In genomic region chr4:85734446-85734845, GRCh38 we compare ENCODE assay signal across 1 cellular context.
TF ChIP-seq lines count a peak whose summit lies in the region.

No MANE protein-coding gene starts in this region.

TF ChIP-seq in K562, 482 proteins besides CTCF, POLR2A, EP300 and RAD21 (continued from another document and continues in another):
- TF ChIP-seq BRF2 (IDR thresholded peaks at IDR 0.05; ENCODE audit: borderline replicate concordance, insufficient read depth, insufficient read length) (no peak), ATF2 (CRISPR knock-in tag; IDR thresholded peaks at IDR 0.05) (no peak), SIRT6 (IDR thresholded peaks at IDR 0.05; ENCODE audit: low read depth, low read length) (no peak), SREBF2 (CRISPR knock-in tag; IDR thresholded peaks at IDR 0.05) (no peak), MTF1 (CRISPR knock-in tag; IDR thresholded peaks at IDR 0.05; ENCODE audit: borderline replicate concordance) (no peak), SAP30 (IDR thresholded peaks at IDR 0.05; ENCODE audit: borderline replicate concordance, insufficient read depth, low read depth, low read length, poor library complexity, severe bottlenecking) (no peak), U2AF1 (optimal IDR thresholded peaks at IDR 0.05; ENCODE audit: low read depth, low read length) (no peak), ZNF324 (CRISPR knock-in tag; IDR thresholded peaks at IDR 0.05) (no peak), FOXM1 (IDR thresholded peaks at IDR 0.05; ENCODE audit: low read depth) (no peak), FOXM1 (CRISPR knock-in tag; IDR thresholded peaks at IDR 0.05; ENCODE audit: low read depth) (no peak), AFF1 (IDR thresholded peaks at IDR 0.05; ENCODE audit: low read depth in 1 of 2, partially characterized antibody in 2 of 2) (no peak), CTBP1 (IDR thresholded peaks at IDR 0.05; ENCODE audit: borderline replicate concordance) (no peak), ZSCAN32 (CRISPR knock-in tag; IDR thresholded peaks at IDR 0.05) (no peak), ZNF655 (CRISPR knock-in tag; IDR thresholded peaks at IDR 0.05) (no peak), E2F8 (IDR thresholded peaks at IDR 0.05; ENCODE audit: low read depth, partially characterized antibody) (no peak), RBBP5 (IDR thresholded peaks at IDR 0.05; ENCODE audit: borderline replicate concordance, insufficient read depth, low read length, poor library complexity, severe bottlenecking) (no peak), ZNF253 (CRISPR knock-in tag; conservative IDR thresholded peaks at IDR 0.05) (no peak), DEAF1 (CRISPR knock-in tag; IDR thresholded peaks at IDR 0.05) (no peak), JUN (IDR thresholded peaks at IDR 0.05; ENCODE audit: borderline replicate concordance, low read depth, low read length) (peak; percentile 89), JUN (CRISPR knock-in tag; IDR thresholded peaks at IDR 0.05; ENCODE audit: borderline replicate concordance) (no peak), GATA2 (CRISPR knock-in tag; IDR thresholded peaks at IDR 0.05) (no peak), BMI1 (IDR thresholded peaks at IDR 0.05; ENCODE audit: low read length) (no peak), CBX3 (IDR thresholded peaks at IDR 0.05; ENCODE audit: borderline replicate concordance in 1 of 2, low read length in 2 of 2) (no peak), OTX1 (CRISPR knock-in tag; IDR thresholded peaks at IDR 0.05) (no peak), TCF15 (CRISPR knock-in tag; IDR thresholded peaks at IDR 0.05) (no peak), ATF3 (IDR thresholded peaks at IDR 0.05) (peak; percentile 71), ATF3 (CRISPR knock-in tag; conservative IDR thresholded peaks at IDR 0.05) (no peak), CREB1 (IDR thresholded peaks at IDR 0.05) (no peak), CREB1 (CRISPR knock-in tag; IDR thresholded peaks at IDR 0.05) (no peak), MAX (CRISPR knock-in tag; IDR thresholded peaks at IDR 0.05) (no peak), RHOXF2B (CRISPR knock-in tag; conservative IDR thresholded peaks at IDR 0.05) (no peak), GABPB1 (CRISPR knock-in tag; IDR thresholded peaks at IDR 0.05) (no peak), SRSF7 (optimal IDR thresholded peaks at IDR 0.05; ENCODE audit: low read depth, low read length) (no peak), CUX1 (CRISPR knock-in tag; IDR thresholded peaks at IDR 0.05) (no peak), NCOA2 (IDR thresholded peaks at IDR 0.05; ENCODE audit: partially characterized antibody in 2 of 2) (no peak), HDAC2 (IDR thresholded peaks at IDR 0.05) (peak; percentile 94), ESRRB (CRISPR knock-in tag; IDR thresholded peaks at IDR 0.05; ENCODE audit: borderline replicate concordance) (no peak), CTCFL (IDR thresholded peaks at IDR 0.05; ENCODE audit: borderline replicate concordance, insufficient read depth, low read depth, low read length, poor library complexity, severe bottlenecking) (no peak), ZNF143 (CRISPR knock-in tag; IDR thresholded peaks at IDR 0.05) (no peak)
